ENCODE assay signal across 8 cellular contexts in genomic region chr1:15975805-15976680, GRCh38.
DNase-seq lines count a peak whose midpoint lies in the region; ATAC-seq lines count a peak whose summit lies in the region.

ZBTB17 (minus strand) TSS chr1:15976101; CDS start chr1:15948495, 27,606 bp downstream.

- peak within 1 kb of the TSS; percentile 94 for H3K4me3 Mint-ChIP-seq in central memory CD8-positive, alpha-beta T cell

- H3K9me3 Mint-ChIP-seq in central memory CD8-positive, alpha-beta T cell: no peaks in the 10 kb centered on the region

- ATAC-seq in GM19035 (IDR thresholded peaks at IDR 0.05; ENCODE audit: unreplicated experiment) (peak; percentile 85), HG03354 (IDR thresholded peaks at IDR 0.05; ENCODE audit: poor library complexity, severe bottlenecking, unreplicated experiment) (peak; percentile 88)
- peak; percentile 87 to 88 for ATAC-seq in activated CD4-positive, CD25-positive, alpha-beta regulatory T cell treated with anti-CD3 and anti-CD28 coated beads, Interleukin-2, amount 50 U/mL, for 24 hours
- peak; percentile 93 for ATAC-seq in central memory CD8-positive, alpha-beta T cell (replicated peaks; ENCODE audit: extremely low read depth, poor library complexity, severe bottlenecking)

- peak; percentile 99 for DNase-seq in AG08396 (ENCODE audit: low spot score)
- peak; percentile 89 for DNase-seq in NCI-H446 treated with DMSO at 0.1 percent for 48 hours (lab: John Stamatoyannopoulos, UW)
- DNase-seq in central memory CD8-positive, alpha-beta T cell (ENCODE audit: low spot score in 2 of 2): peak; percentile 92 to 93
- peak; percentile 96 for DNase-seq in islet precursor cell
- peak; percentile 96 for DNase-seq in stimulated activated CD4-positive, alpha-beta T cell treated with anti-CD3 and anti-CD28 coated beads, Interleukin-12 subunit alpha, Interleukin-12 subunit beta, amount 100 ng/mL, for 4 hours

- H3K36me3 Mint-ChIP-seq in central memory CD8-positive, alpha-beta T cell (ENCODE audit: insufficient read depth): peaks cover 18% of the 10 kb centered on the region

- no peaks in the 10 kb centered on the region for H3K27me3 Mint-ChIP-seq in central memory CD8-positive, alpha-beta T cell

- H3K4me1 Mint-ChIP-seq in central memory CD8-positive, alpha-beta T cell: peaks cover 30% of the 10 kb centered on the region

- H3K27ac Mint-ChIP-seq in central memory CD8-positive, alpha-beta T cell (ENCODE audit: low read depth): peak within 1 kb of the TSS; percentile 90

Comparison
In these comparisons a context has a peak if more than half of its experiments do, and no peak if none do; other contexts are left out.
1. Peak in every context shown above with its lines: DNase-seq and ATAC-seq.